8 cellular contexts compared by ENCODE assay signal in genomic region chr17:28335201-28335958, GRCh38. TPM values are rescaled to one million over a fixed set of nuclear protein-coding genes. Genes with fewer than 3 reads are reported as not detected.
A peak's percentile ranks its signal among the peaks of the same experiment; 100 is the strongest.
DNase-seq lines count a peak whose midpoint lies in the region; ATAC-seq lines count a peak whose summit lies in the region.

TSS of gene IFT20 (minus strand) at chr17:28335472. CDS start at chr17:28331985, 3,487 bp downstream.
TSS of gene TNFAIP1 (plus strand) at chr17:28335761. CDS start at chr17:28339522, 3,761 bp downstream.

- H3K4me3 ChIP-seq in rectal smooth muscle tissue (ENCODE audit: low read length) (peak within 1 kb of the TSS; percentile 96), aorta (ENCODE audit: low read length in 2 of 2) (peak within 1 kb of the TSS; percentile 48 to 73)

- 1% methylated on average over 57 to 62 of the region's 62 CpGs for WGBS in aorta, 2 donors

- DNase-seq in NCI-H2081 (lab: John Stamatoyannopoulos, UW) (peak; percentile 97 to 98), T1000 (lab: John Stamatoyannopoulos, UW) (peak; percentile 99), astrocyte of the hippocampus (ENCODE audit: low read depth, low spot score) (peak; percentile 100), hepatic stellate cell (ENCODE audit: low spot score) (peak; percentile 94), aorta (peak; percentile 99 to 100)

- peak within 1 kb of the TSS; percentile 78 for H3K9ac ChIP-seq in rectal smooth muscle tissue (ENCODE audit: low read length)

- no peaks in the 10 kb centered on the region for H3K9me3 ChIP-seq in aorta (ENCODE audit: control insufficient read depth, low read length)

- H3K36me3 ChIP-seq in rectal smooth muscle tissue (ENCODE audit: control insufficient read depth, insufficient read depth, low read length) (peaks cover 17% of the 10 kb centered on the region), aorta (ENCODE audit: control insufficient read depth in 1 of 2, insufficient read depth in 2 of 2, low read length in 1 of 2) (peaks cover 0 to 6% of the 10 kb centered on the region in 2 donors)

- H3K27ac ChIP-seq in rectal smooth muscle tissue (ENCODE audit: low read depth, low read length) (peak within 1 kb of the TSS; percentile 92), aorta (ENCODE audit: low read depth in 1 of 2, low read length in 2 of 2) (peak within 1 kb of the TSS; percentile 15 to 69)

- ATAC-seq in GM18508 (IDR thresholded peaks at IDR 0.05; ENCODE audit: insufficient read depth, unreplicated experiment) = peak; percentile 92
- peak; percentile 88 for ATAC-seq in HG03025 (IDR thresholded peaks at IDR 0.05; ENCODE audit: low FRiP score, unreplicated experiment)
- ATAC-seq in aorta (ENCODE audit: low FRiP score) = peak; percentile 99

- H3K4me1 ChIP-seq in rectal smooth muscle tissue (ENCODE audit: control insufficient read depth, insufficient read depth, low read length) = peaks cover 8% of the 10 kb centered on the region
- H3K4me1 ChIP-seq in aorta (ENCODE audit: control insufficient read depth in 1 of 2, insufficient read depth in 2 of 2, low read length in 2 of 2) = peaks cover 0 to 6% of the 10 kb centered on the region in 2 donors

- H3K27me3 ChIP-seq in rectal smooth muscle tissue (ENCODE audit: control insufficient read depth, insufficient read depth, low read length) (no peaks in the 10 kb centered on the region), aorta (ENCODE audit: control insufficient read depth in 1 of 2, insufficient read depth in 2 of 2, low read length in 1 of 2) (no peaks in the 10 kb centered on the region)

- intact Hi-C loops in aorta (cut with DNase I) = loop anchor here (2.0 to 10.0 kb wide), 4 partner anchors 17 to 619 kb away; partner anchors contain the start of genes PHF12 (in 2 of the 2), NLK (in 1 of the 2) and TMEM97 (in 1 of the 2)

RNA-seq across cellular contexts. Expression of gene IFT20, which starts in this region (rescaled TPM):
- 10 to 100 TPM; 34.5 to 37.2 TPM for total RNA-seq in aorta
- polyA plus RNA-seq in aorta = 10 to 100 TPM; 70.7 to 74.3 TPM

RNA-seq across cellular contexts. Expression of gene TNFAIP1, which starts in this region (rescaled TPM):
- total RNA-seq in aorta = 10 to 100 TPM; 51.1 to 68.9 TPM
- 10 to 100 TPM; 11.7 to 16.2 TPM for polyA plus RNA-seq in aorta

Comparison
In these comparisons a context has a peak if more than half of its experiments do, and no peak if none do; other contexts are left out.
1. Peak in every context shown above with its lines: DNase-seq, ATAC-seq, H3K4me3 ChIP-seq and H3K27ac ChIP-seq.